In genomic region chr1:39159224-39160036, GRCh38 we compare ENCODE assay signal across 10 cellular contexts. TPM values are rescaled to one million over a fixed set of nuclear protein-coding genes. Genes with fewer than 3 reads are reported as not detected.
DNase-seq lines count a peak whose midpoint lies in the region; ATAC-seq lines count a peak whose summit lies in the region.
"Had no signal": no experiment of that assay in that cellular context is flagged by ENCODE, and none has a peak within 500 bp of the region (broad histone marks: within the 10 kb centered on the region; RNA-seq: fewer than 3 reads in every experiment).

No MANE protein-coding gene starts in this region.

- peaks cover 10% of the 10 kb centered on the region for H3K27me3 Mint-ChIP-seq in activated T-helper 1 cell treated with anti-CD3 and anti-CD28 coated beads, Interleukin-12 subunit alpha, Interleukin-12 subunit beta, Interleukin-2, Interleukin-4 antibody, amounts not matched to agents 30 ng/mL and 10 ng/mL and 1 ng/mL, durations not matched to agents 14 hours and 24 hours and 36 hours (ENCODE audit: insufficient read depth)

- H3K9ac ChIP-seq in iPS-15b (ENCODE audit: low read depth, low read length), result peak overlapping the region; percentile 79

- no peaks in the 10 kb centered on the region for H3K36me3 Mint-ChIP-seq in activated T-helper 1 cell treated with anti-CD3 and anti-CD28 coated beads, Interleukin-12 subunit alpha, Interleukin-12 subunit beta, Interleukin-2, Interleukin-4 antibody, amounts not matched to agents 30 ng/mL and 10 ng/mL and 1 ng/mL, durations not matched to agents 14 hours and 24 hours and 36 hours (ENCODE audit: low read depth)

- no peaks in the 10 kb centered on the region for H3K9me3 Mint-ChIP-seq in activated T-helper 1 cell treated with anti-CD3 and anti-CD28 coated beads, Interleukin-12 subunit alpha, Interleukin-12 subunit beta, Interleukin-2, Interleukin-4 antibody, amounts not matched to agents 30 ng/mL and 10 ng/mL and 1 ng/mL, durations not matched to agents 14 hours and 24 hours and 36 hours

- no peak for ATAC-seq in HG02852 (IDR thresholded peaks at IDR 0.05; ENCODE audit: unreplicated experiment)
- ATAC-seq in GM21423 (IDR thresholded peaks at IDR 0.05; ENCODE audit: unreplicated experiment), result no peak

- no peaks in the 10 kb centered on the region for H3K9me3 ChIP-seq in iPS-15b (ENCODE audit: control insufficient read depth, insufficient read depth, low read length)

- H3K4me3 ChIP-seq in H7 (ENCODE audit: insufficient read depth, low read depth, low read length) (peak overlapping the region; percentile 37), iPS-15b (ENCODE audit: low read depth, low read length) (peak overlapping the region; percentile 78), skeletal muscle cell (ENCODE audit: low read depth, low read length) (peak overlapping the region; percentile 39)

- peak overlapping the region; percentile 20 for H3K27ac Mint-ChIP-seq in activated T-helper 1 cell treated with anti-CD3 and anti-CD28 coated beads, Interleukin-12 subunit alpha, Interleukin-12 subunit beta, Interleukin-2, Interleukin-4 antibody, amounts not matched to agents 30 ng/mL and 10 ng/mL and 1 ng/mL, durations not matched to agents 14 hours and 24 hours and 36 hours

- peaks cover 26% of the 10 kb centered on the region for H3K4me1 Mint-ChIP-seq in activated T-helper 1 cell treated with anti-CD3 and anti-CD28 coated beads, Interleukin-12 subunit alpha, Interleukin-12 subunit beta, Interleukin-2, Interleukin-4 antibody, amounts not matched to agents 30 ng/mL and 10 ng/mL and 1 ng/mL, durations not matched to agents 14 hours and 24 hours and 36 hours (ENCODE audit: low read depth)

- DNase-seq in H7 (no peak), skeletal muscle cell (ENCODE audit: low read depth) (no peak), DMS153 (lab: John Stamatoyannopoulos, UW) (no peak)
- no peak for DNase-seq in activated T-helper 1 cell treated with anti-CD3 and anti-CD28 coated beads, Interleukin-12 subunit alpha, Interleukin-12 subunit beta, Interleukin-2, Interleukin-4 antibody, amounts not matched to agents 30 ng/mL and 10 ng/mL and 1 ng/mL, durations not matched to agents 14 hours and 24 hours and 36 hours (ENCODE audit: low spot score)
- DNase-seq in activated T-cell treated with anti-CD3 and anti-CD28 coated beads, Interleukin-2, amount 50 U/mL, for 48 hours, result no peak
- DNase-seq: cerebellar nuclear complex, NCI-H1436 treated with DMSO at 0.1 percent for 48 hours had no signal

- peaks cover 22% of the 10 kb centered on the region for H3K4me1 ChIP-seq in iPS-15b (ENCODE audit: control insufficient read depth, insufficient read depth, low read length)

- H3K36me3 ChIP-seq in H7 (replicated peaks; ENCODE audit: control insufficient read depth, insufficient read depth, low read length) (no peaks in the 10 kb centered on the region; the same call in 1 of the 2 replicates), iPS-15b (ENCODE audit: control insufficient read depth, insufficient read depth, low read length) (no peaks in the 10 kb centered on the region)

- H3K27me3 ChIP-seq in H7 (ENCODE audit: control insufficient read depth, insufficient read depth, low read length), result no peaks in the 10 kb centered on the region
- H3K27me3 ChIP-seq in iPS-15b (ENCODE audit: control insufficient read depth, insufficient read depth, low read length), result no peaks in the 10 kb centered on the region

- no peak overlapping the region for H3K4me3 Mint-ChIP-seq in activated T-helper 1 cell treated with anti-CD3 and anti-CD28 coated beads, Interleukin-12 subunit alpha, Interleukin-12 subunit beta, Interleukin-2, Interleukin-4 antibody, amounts not matched to agents 30 ng/mL and 10 ng/mL and 1 ng/mL, durations not matched to agents 14 hours and 24 hours and 36 hours

- intact Hi-C loops in activated T-helper 1 cell treated with anti-CD3 and anti-CD28 coated beads, Interleukin-12 subunit alpha, Interleukin-12 subunit beta, Interleukin-2, Interleukin-4 antibody, amounts not matched to agents 30 ng/mL and 10 ng/mL and 1 ng/mL, durations not matched to agents 14 hours and 24 hours and 36 hours (cut with micrococcal nuclease), result no loop called here

RNA-seq across cellular contexts. Expression of gene MACF1, which starts 45.1 kb away (rescaled TPM):
- total RNA-seq in H7 (2014; rRNA removed; shearing (Covaris generic)), result 102 and 152 TPM in 2 replicates
- total RNA-seq in activated T-helper 1 cell treated with anti-CD3 and anti-CD28 coated beads, Interleukin-12 subunit alpha, Interleukin-12 subunit beta, Interleukin-2, Interleukin-4 antibody, amounts not matched to agents 30 ng/mL and 10 ng/mL and 1 ng/mL, durations not matched to agents 14 hours and 24 hours and 36 hours, result 224 and 226 TPM in 2 replicates
